ENCODE assay signal across 2 cellular contexts in genomic region chr4:168615294-168615693, GRCh38.
TF ChIP-seq lines count a peak whose summit lies in the region.

No MANE protein-coding gene starts in this region.

TF ChIP-seq in A549, 52 proteins besides CTCF, POLR2A, EP300 and RAD21 (continued from another document):
- TF ChIP-seq USF2 (IDR thresholded peaks at IDR 0.05) (no peak), ZFP36 (IDR thresholded peaks at IDR 0.05; ENCODE audit: borderline replicate concordance, partially characterized antibody) (no peak), MAZ (IDR thresholded peaks at IDR 0.05; ENCODE audit: borderline replicate concordance, low read depth, low read length) (no peak), RARB (CRISPR knock-in tag; IDR thresholded peaks at IDR 0.05) (no peak), ZSCAN20 (CRISPR knock-in tag; IDR thresholded peaks at IDR 0.05) (no peak), CHD2 (IDR thresholded peaks at IDR 0.05; ENCODE audit: low read length, partially characterized antibody) (no peak), EHF (CRISPR knock-in tag; IDR thresholded peaks at IDR 0.05) (no peak), CHD4 (IDR thresholded peaks at IDR 0.05; ENCODE audit: borderline replicate concordance) (no peak), JUNB (IDR thresholded peaks at IDR 0.05) (no peak)

TF ChIP-seq in HCT116, 20 proteins besides CTCF, POLR2A, EP300 and RAD21 (continued from another document):
- TF ChIP-seq ZNF274 (IDR thresholded peaks at IDR 0.05; ENCODE audit: low read depth, low read length): no peak
- TF ChIP-seq EZH2phosphoT487 (IDR thresholded peaks at IDR 0.05; ENCODE audit: borderline replicate concordance): no peak
- no peak for TF ChIP-seq ATF3 (IDR thresholded peaks at IDR 0.05)
- TF ChIP-seq REST (IDR thresholded peaks at IDR 0.05; ENCODE audit: low read depth): no peak
- TF ChIP-seq MAX (IDR thresholded peaks at IDR 0.05): no peak
- no peak for TF ChIP-seq CBX3 (IDR thresholded peaks at IDR 0.05; ENCODE audit: low read depth)
- TF ChIP-seq ZFX (IDR thresholded peaks at IDR 0.05): no peak
- no peak for TF ChIP-seq ZBTB33 (IDR thresholded peaks at IDR 0.05; ENCODE audit: extremely low read depth, insufficient replicate concordance, low read length)
- TF ChIP-seq SIN3A (IDR thresholded peaks at IDR 0.05; ENCODE audit: low read depth): no peak
- no peak for TF ChIP-seq YY1 (IDR thresholded peaks at IDR 0.05; ENCODE audit: extremely low read depth, insufficient replicate concordance, low read depth, low read length)
- TF ChIP-seq JUND (IDR thresholded peaks at IDR 0.05): no peak
- no peak for TF ChIP-seq CEBPB (IDR thresholded peaks at IDR 0.05; ENCODE audit: low read depth)
